7 cellular contexts compared by ENCODE assay signal in the genomic region with DNA sequence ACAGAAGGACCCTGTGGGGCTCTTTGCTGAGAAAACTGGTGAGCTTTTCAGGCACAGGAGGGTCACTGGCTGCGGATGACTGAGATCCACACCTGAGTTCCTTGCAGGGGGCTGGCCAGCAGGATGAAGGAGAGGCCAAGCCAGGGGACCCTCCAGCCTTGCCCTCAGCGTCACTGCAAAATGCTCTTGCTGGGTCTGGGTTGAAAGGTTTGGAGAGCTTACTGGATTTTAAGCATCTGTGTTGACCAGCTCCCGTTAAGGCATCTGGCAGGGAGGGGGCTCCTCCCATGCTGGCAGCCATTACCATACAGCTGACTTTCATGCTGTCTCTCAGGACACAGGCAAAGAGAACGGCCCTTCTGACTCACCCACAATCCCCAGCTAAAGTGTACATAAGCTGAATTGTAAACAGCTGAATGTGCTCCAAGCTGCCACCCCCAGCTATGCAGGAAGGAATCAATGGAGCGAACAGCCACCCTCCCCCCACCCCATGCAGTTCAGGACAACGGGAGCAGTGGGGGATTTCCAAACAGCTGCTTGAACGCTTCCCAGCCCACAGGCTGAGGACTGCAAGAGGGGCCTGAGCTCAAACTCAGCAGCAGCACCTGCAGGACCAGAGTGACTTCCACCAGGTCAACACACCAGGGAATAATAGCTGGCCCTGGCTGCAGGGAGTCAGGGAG. TPM values are rescaled to one million over a fixed set of nuclear protein-coding genes. Genes with fewer than 3 reads are reported as not detected.
DNase-seq lines count a peak whose midpoint lies in the region; ATAC-seq, FAIRE-seq and TF ChIP-seq lines count a peak whose summit lies in the region.

No MANE protein-coding gene starts in this region.

- CTCF ChIA-PET in PC-9 (lab: Charles Lee), result no interaction called here

- H3K9ac ChIP-seq in mucosa of stomach (ENCODE audit: low read length), result peak overlapping the region; percentile 31

- no TSS peak for BruUV-seq in PC-9 (replicated peaks; lab: Mats Ljungman, UMichigan)

- POLR2A ChIA-PET in PC-9 (lab: Charles Lee; ENCODE audit: unreplicated experiment), result interaction anchor here (0.6 kb wide), 1 partner anchor 42 kb away, joined by 3 read pairs; no protein-coding TSS in a partner anchor

- peak; percentile 95 for DNase-seq in HT1080 (ENCODE audit: low read depth)
- peak; percentile 50 to 89 for DNase-seq in PC-9
- DNase-seq in D721Med (ENCODE audit: insufficient read length, low spot score), result no peak
- no peak for DNase-seq in stimulated activated CD4-positive, alpha-beta T cell treated with anti-CD3 and anti-CD28 coated beads, Interleukin-2, amount 100 ng/mL, for 48 hours

- WGBS in esophagus, 2 donors, result 16 to 27% methylated on average over 7 of the region's 7 CpGs

- H3K79me2 ChIP-seq in PC-9 (ENCODE audit: low read depth), result peaks cover 97% of the 10 kb centered on the region

- peak overlapping the region; percentile 42 for H3K4me2 ChIP-seq in PC-9

- H3F3A ChIP-seq in PC-9 (ENCODE audit: insufficient read depth, low read depth), result peaks cover 50% of the 10 kb centered on the region

- FAIRE-seq in D721Med (lab: Jason Lieb, UNC), result no peak

- H3K27ac ChIP-seq in PC-9 (peak overlapping the region; percentile 28; the same call in 1 of the 2 replicates), esophagus (ENCODE audit: low read depth in 2 of 2, low read length in 1 of 2) (peak overlapping the region; percentile 68 to 70)

- TF ChIP-seq CTCF in PC-9 (conservative IDR thresholded peaks at IDR 0.05) (no peak), D721Med (IDR thresholded peaks at IDR 0.05; ENCODE audit: insufficient read depth, missing control alignments) (no peak)

- H3K27me3 ChIP-seq in PC-9 (ENCODE audit: insufficient read depth, low read depth) (no peaks in the 10 kb centered on the region), esophagus (ENCODE audit: control insufficient read depth in 1 of 2, insufficient read depth in 2 of 2, low read length in 2 of 2) (no peaks in the 10 kb centered on the region), mucosa of stomach (ENCODE audit: control insufficient read depth, insufficient read depth, low read length) (no peaks in the 10 kb centered on the region)

- H4K20me1 ChIP-seq in PC-9 (ENCODE audit: insufficient read depth), result peaks cover 68% of the 10 kb centered on the region

- H3K4me1 ChIP-seq in PC-9 (replicated peaks; ENCODE audit: insufficient read depth) (peaks cover 66% of the 10 kb centered on the region), esophagus (ENCODE audit: control insufficient read depth in 2 of 2, insufficient read depth in 2 of 2, low read length in 1 of 2) (peaks cover 16 to 32% of the 10 kb centered on the region in 2 donors), mucosa of stomach (ENCODE audit: control insufficient read depth, insufficient read depth, low read length) (peaks cover 80% of the 10 kb centered on the region)

- intact Hi-C loops in PC-9 (cut with micrococcal nuclease; ENCODE audit: unreplicated experiment), result no loop called here

- H3K36me3 ChIP-seq in PC-9 (ENCODE audit: low read depth) (peaks cover 57% of the 10 kb centered on the region), esophagus (ENCODE audit: control insufficient read depth in 2 of 2, insufficient read depth in 2 of 2, low read length in 1 of 2) (peaks cover 0 to 2% of the 10 kb centered on the region in 2 donors), mucosa of stomach (ENCODE audit: control insufficient read depth, insufficient read depth, low read length) (no peaks in the 10 kb centered on the region)

- no peak overlapping the region for H2AFZ ChIP-seq in PC-9

- no peaks in the 10 kb centered on the region for H3K9me2 ChIP-seq in PC-9 (ENCODE audit: insufficient read depth)

- no peak for ATAC-seq in GM21423 (IDR thresholded peaks at IDR 0.05; ENCODE audit: unreplicated experiment)

- H3K9me3 ChIP-seq in PC-9 (ENCODE audit: insufficient read depth, low read depth) (no peaks in the 10 kb centered on the region), esophagus (ENCODE audit: control insufficient read depth in 2 of 2, insufficient read depth in 1 of 2, low read depth in 1 of 2, low read length in 1 of 2) (no peaks in the 10 kb centered on the region), mucosa of stomach (ENCODE audit: control insufficient read depth, low read length) (no peaks in the 10 kb centered on the region)

- 0 out of 2 replicates have a peak overlapping the region, but pooled peaks have one; percentile 10 for H3K4me3 ChIP-seq in PC-9
- peak overlapping the region in 1 of 2 donors; percentile 9 for H3K4me3 ChIP-seq in esophagus (ENCODE audit: low read depth in 1 of 2, low read length in 2 of 2)
- no peak overlapping the region for H3K4me3 ChIP-seq in mucosa of stomach (ENCODE audit: low read length)

RNA-seq across cellular contexts. Expression of gene A3GALT2, which starts 21.3 kb away (rescaled TPM):
- not detected in 2 replicates for total RNA-seq in HT1080 (2014; rRNA removed; shearing (Covaris generic))
- not detected in 2 replicates for polyA plus RNA-seq in HT1080 (2015; cell fraction: cytosol; rRNA removed)
- not detected in 2 replicates for polyA plus RNA-seq in HT1080 (2015; cell fraction: nucleus; rRNA removed)
- total RNA-seq in PC-9 (2021), result not detected in 2 replicates
- polyA plus RNA-seq in esophagus, result under 1 TPM in 1 of 2 donors, not detected in 1; 0.04 TPM

Comparison
In these comparisons a context has a peak if more than half of its experiments do, and no peak if none do; other contexts are left out.
1. DNase-seq: peak in HT1080 (single experiment) and PC-9 (2 of 2); none in D721Med (single experiment) and stimulated activated CD4-positive, alpha-beta T cell treated with anti-CD3 and anti-CD28 coated beads, Interleukin-2, amount 100 ng/mL, for 48 hours (0 of 2).